Comparison of ENCODE assay signal across 2 cellular contexts in genomic region chr7:141986923-141987322, GRCh38.
TF ChIP-seq lines count a peak whose summit lies in the region.

No MANE protein-coding gene starts in this region.

TF ChIP-seq in SK-N-SH, 30 proteins besides CTCF, POLR2A, EP300 and RAD21 (continued from another document):
- TF ChIP-seq ZBTB33 (IDR thresholded peaks at IDR 0.05; ENCODE audit: borderline replicate concordance, low read depth) = no peak
- no peak for TF ChIP-seq TAF1 (IDR thresholded peaks at IDR 0.05; ENCODE audit: borderline replicate concordance, low read depth, low read length)
- no peak for TF ChIP-seq ELF1 (IDR thresholded peaks at IDR 0.05)
- no peak for TF ChIP-seq GABPA (IDR thresholded peaks at IDR 0.05; ENCODE audit: low read depth)
- TF ChIP-seq POLR2AphosphoS5 (IDR thresholded peaks at IDR 0.05; ENCODE audit: low read depth, low read length) = no peak
- TF ChIP-seq EZH2phosphoT487 (IDR thresholded peaks at IDR 0.05; ENCODE audit: borderline replicate concordance, low read depth) = no peak
- TF ChIP-seq MAX (IDR thresholded peaks at IDR 0.05; ENCODE audit: low read depth) = no peak
- no peak for TF ChIP-seq FOSL2 (IDR thresholded peaks at IDR 0.05; ENCODE audit: borderline replicate concordance, low read depth)
- TF ChIP-seq USF1 (IDR thresholded peaks at IDR 0.05; ENCODE audit: borderline replicate concordance, low read depth) = no peak
- no peak for TF ChIP-seq JUND (IDR thresholded peaks at IDR 0.05)
- no peak for TF ChIP-seq IRF3 (IDR thresholded peaks at IDR 0.05; ENCODE audit: low read depth, low read length)

TF ChIP-seq in SK-N-SH treated with all-trans-retinoic acid at 6 μM for 48 hours, 23 proteins besides CTCF, POLR2A, EP300 and RAD21 (continued from another document):
- TF ChIP-seq ZC3H10 (CRISPR knock-in tag; IDR thresholded peaks at IDR 0.05) = no peak
TF ChIP-seq in SK-N-SH treated with all-trans-retinoic acid at 6 μM for 48 hours: peak in this region for 0.
